In genomic region chr15:81001180-81002003, GRCh38 we compare ENCODE assay signal across 8 cellular contexts. TPM values are rescaled to one million over a fixed set of nuclear protein-coding genes. Genes with fewer than 3 reads are reported as not detected.
DNase-seq lines count a peak whose midpoint lies in the region; ATAC-seq and TF ChIP-seq lines count a peak whose summit lies in the region.

No MANE protein-coding gene starts in this region.

- H3K9me3 ChIP-seq in esophagus muscularis mucosa (no peaks in the 10 kb centered on the region), tibial artery (no peaks in the 10 kb centered on the region)

- TF ChIP-seq EP300 in esophagus muscularis mucosa (IDR thresholded peaks at IDR 0.05), result no peak

- H3K27me3 ChIP-seq in esophagus muscularis mucosa, result no peaks in the 10 kb centered on the region
- H3K27me3 ChIP-seq in tibial artery, result no peaks in the 10 kb centered on the region

- H3K9me3 Mint-ChIP-seq in activated T-cell treated with anti-CD3 and anti-CD28 coated beads, Interleukin-2, amount 50 U/mL, for 4 hours, result peaks cover 6% of the 10 kb centered on the region
- H3K9me3 Mint-ChIP-seq in naive B cell, result peaks cover 0 to 2% (median 0%) of the 10 kb centered on the region in 7 donors

- H3K27ac ChIP-seq in esophagus muscularis mucosa (replicated peaks in 1 of 4) (peak overlapping the region; percentile 93 to 99 (median 97)), tibial artery (peak overlapping the region; percentile 84 to 92)

- 0% methylated on average over 14 of the region's 108 CpGs for WGBS in esophagus muscularis mucosa

- peak overlapping the region; percentile 94 for H3K4me3 Mint-ChIP-seq in activated T-cell treated with anti-CD3 and anti-CD28 coated beads, Interleukin-2, amount 50 U/mL, for 4 hours
- peak overlapping the region; percentile 90 to 98 (median 92) for H3K4me3 Mint-ChIP-seq in naive B cell

- H3K4me3 ChIP-seq in esophagus muscularis mucosa (peak overlapping the region; percentile 87 to 97 (median 94)), tibial artery (peak overlapping the region; percentile 65 to 92)

- H3K4me1 ChIP-seq in esophagus muscularis mucosa (peaks cover 8 to 59% (median 56%) of the 10 kb centered on the region in 4 donors), tibial artery (peaks cover 0 to 39% (median 30%) of the 10 kb centered on the region in 4 donors)

- intact Hi-C loops in esophagus muscularis mucosa (cut with DNase I) (no loop called here), tibial artery (cut with DNase I; ENCODE audit: low total_unique reads) (no loop called here)

- H3K36me3 Mint-ChIP-seq in activated T-cell treated with anti-CD3 and anti-CD28 coated beads, Interleukin-2, amount 50 U/mL, for 4 hours (ENCODE audit: insufficient read depth), result peaks cover 13% of the 10 kb centered on the region
- peaks cover 0 to 5% of the 10 kb centered on the region in 2 donors for H3K36me3 Mint-ChIP-seq in naive B cell

- TF ChIP-seq POLR2A in esophagus muscularis mucosa (IDR thresholded peaks at IDR 0.05; ENCODE audit: low read depth), result peak; percentile 30

- no peaks in the 10 kb centered on the region for H3K27me3 Mint-ChIP-seq in activated T-cell treated with anti-CD3 and anti-CD28 coated beads, Interleukin-2, amount 50 U/mL, for 4 hours (ENCODE audit: low read depth)
- H3K27me3 Mint-ChIP-seq in naive B cell, result no peaks in the 10 kb centered on the region

- H3K27ac Mint-ChIP-seq in naive B cell, result peak overlapping the region; percentile 88 to 98 (median 94)

- H3K36me3 ChIP-seq in esophagus muscularis mucosa (peaks cover 5 to 14% (median 10%) of the 10 kb centered on the region in 4 donors), tibial artery (peaks cover 8 to 11% (median 10%) of the 10 kb centered on the region in 3 donors)

- TF ChIP-seq CTCF in esophagus muscularis mucosa (IDR thresholded peaks at IDR 0.05) (no peak), tibial artery (IDR thresholded peaks at IDR 0.05) (no peak)

- H3K4me1 Mint-ChIP-seq in activated T-cell treated with anti-CD3 and anti-CD28 coated beads, Interleukin-2, amount 50 U/mL, for 4 hours (ENCODE audit: low read depth), result peaks cover 49% of the 10 kb centered on the region
- peaks cover 33 to 42% (median 40%) of the 10 kb centered on the region in 3 donors for H3K4me1 Mint-ChIP-seq in naive B cell

- peak; percentile 39 for DNase-seq in NOMO-1 treated with DMSO at 0.1 percent for 48 hours (lab: John Stamatoyannopoulos, UW; ENCODE audit: unreplicated experiment)
- no peak for DNase-seq in NOMO-1 treated with dmso at 0.1 percent for 144 hours (lab: John Stamatoyannopoulos, UW; ENCODE audit: unreplicated experiment)
- peak; percentile 45 for DNase-seq in NCI-H2171 treated with DMSO at 0.1 percent for 48 hours (lab: John Stamatoyannopoulos, UW)
- DNase-seq in activated T-cell treated with anti-CD3 and anti-CD28 coated beads, Interleukin-2, amount 50 U/mL, for 4 hours, result peak; percentile 47
- DNase-seq in esophagus muscularis mucosa (ENCODE audit: extremely low spot score), result no peak
- DNase-seq in naive B cell, result peak; percentile 69
- DNase-seq in tibial artery, result peak; percentile 57 to 77

- ATAC-seq in HG02678 (IDR thresholded peaks at IDR 0.05; ENCODE audit: unreplicated experiment) (peak; percentile 32), naive B cell (ENCODE audit: low read depth in 2 of 2) (peak; percentile 38 to 41)
- peak; percentile 45 to 52 for ATAC-seq in activated T-cell treated with anti-CD3 and anti-CD28 coated beads, Interleukin-2, amount 50 U/mL, for 4 hours

RNA-seq across cellular contexts. Expression of gene TLNRD1, which starts 0.7 kb away (rescaled TPM):
- total RNA-seq in activated T-cell treated with anti-CD3 and anti-CD28 coated beads, Interleukin-2, amount 50 U/mL, for 4 hours, result 10 to 100 TPM; 42.6 to 46.5 (median 45.0) TPM
- total RNA-seq in esophagus muscularis mucosa, result 10 to 100 TPM; 15.8 to 45.7 (median 33.1) TPM
- polyA plus RNA-seq in naive B cell (ENCODE audit: low read depth in 6 of 6), result 1 to 10 TPM; 3.0 to 6.4 (median 5.2) TPM

RNA-seq across cellular contexts. Expression of gene MESD, which starts 11.8 kb away (rescaled TPM):
- total RNA-seq in activated T-cell treated with anti-CD3 and anti-CD28 coated beads, Interleukin-2, amount 50 U/mL, for 4 hours, result 10 to 100 TPM; 22.2 to 24.0 (median 23.3) TPM
- 10 to 100 TPM; 14.1 to 17.4 (median 14.5) TPM for total RNA-seq in esophagus muscularis mucosa
- polyA plus RNA-seq in naive B cell (ENCODE audit: low read depth in 6 of 6), result 10 to 100 TPM; 16.0 to 24.8 (median 20.4) TPM

Comparison
In these comparisons a context has a peak if more than half of its experiments do, and no peak if none do; other contexts are left out.
1. DNase-seq: peak in NOMO-1 treated with DMSO at 0.1 percent for 48 hours (single experiment), NCI-H2171 treated with DMSO at 0.1 percent for 48 hours (single experiment), activated T-cell treated with anti-CD3 and anti-CD28 coated beads, Interleukin-2, amount 50 U/mL, for 4 hours (single experiment), naive B cell (single experiment) and tibial artery (2 of 2); none in NOMO-1 treated with dmso at 0.1 percent for 144 hours (single experiment) and esophagus muscularis mucosa (single experiment).
2. Peak in every context shown above with its lines, with median percentiles within 50 percentile points of each other: ATAC-seq.